23 cellular contexts compared by ENCODE assay signal in genomic region chr20:24603454-24603853, GRCh38.
DNase-seq lines count a peak whose midpoint lies in the region; ATAC-seq, FAIRE-seq and TF ChIP-seq lines count a peak whose summit lies in the region.
"Had no signal": no experiment of that assay in that cellular context is flagged by ENCODE, and none has a peak within 500 bp of the region (broad histone marks: within the 10 kb centered on the region; RNA-seq: fewer than 3 reads in every experiment).

No MANE protein-coding gene starts in this region.

- H3K27me3 ChIP-seq in bronchial epithelial cell (ENCODE audit: control insufficient read depth, insufficient read depth, low read length) (no peaks in the 10 kb centered on the region), osteoblast (ENCODE audit: insufficient read depth, low read length) (peaks cover 3% of the 10 kb centered on the region)
- H3K27me3 ChIP-seq: BLaER1 treated with 17β-estradiol and CSF1 and Interleukin-3, amounts not matched to agents 10 nM and 100 nM had no signal

- no peak overlapping the region for H3K27ac ChIP-seq in osteoblast (ENCODE audit: low read depth, low read length)
- H3K27ac ChIP-seq: 22Rv1; A549; BLaER1 treated with 17β-estradiol and CSF1 and Interleukin-3, amounts not matched to agents 10 nM and 100 nM; C4-2B had no signal

- no peaks in the 10 kb centered on the region for H3K79me2 ChIP-seq in osteoblast (ENCODE audit: insufficient read depth, low read length)

- ATAC-seq in HG03175 (IDR thresholded peaks at IDR 0.05; ENCODE audit: unreplicated experiment): no peak
- ATAC-seq: A549; CD8-positive, alpha-beta T cell had no signal

- H3K4me1 Mint-ChIP-seq in activated T-cell treated with anti-CD3 and anti-CD28 coated beads, Interleukin-2, amount 50 U/mL, for 24 hours (ENCODE audit: low read depth): no peaks in the 10 kb centered on the region

- peak; percentile 32 for DNase-seq in activated CD8-positive, alpha-beta memory T cell treated with anti-CD3 and anti-CD28 coated beads for 24 hours
- no peak for DNase-seq in activated CD8-positive, alpha-beta memory T cell treated with anti-CD3 and anti-CD28 coated beads, Interleukin-2, amount 50 U/mL, for 48 hours
- no peak for DNase-seq in bronchial epithelial cell (ENCODE audit: low read depth)
- peak; percentile 13 for DNase-seq in osteoblast (ENCODE audit: insufficient read length, low spot score, missing footprints)
- no peak for DNase-seq in activated T-cell treated with anti-CD3 and anti-CD28 coated beads, Interleukin-2, amount 50 U/mL, for 24 hours
- no peak for DNase-seq in NCI-H774 (lab: John Stamatoyannopoulos, UW)
- DNase-seq: AML-193; Caco-2; Calu3; CD4-positive, alpha-beta T cell; CD8-positive, alpha-beta T cell; DMS79 treated with DMSO at 0.1 percent for 48 hours; GF-D8 had no signal

- H3K4me1 ChIP-seq in osteoblast (ENCODE audit: insufficient read depth, low read length): no peaks in the 10 kb centered on the region
- H3K4me1 ChIP-seq: A549, Caco-2 had no signal

- H3K4me3 ChIP-seq in bronchial epithelial cell (ENCODE audit: low read depth, low read length) (no peak overlapping the region), osteoblast (ENCODE audit: insufficient read depth, low read length) (no peak overlapping the region)
- H3K4me3 ChIP-seq: A549; BLaER1 treated with 17β-estradiol and CSF1 and Interleukin-3, amounts not matched to agents 10 nM and 100 nM had no signal

- H3K9me3 Mint-ChIP-seq in activated T-cell treated with anti-CD3 and anti-CD28 coated beads, Interleukin-2, amount 50 U/mL, for 24 hours: peaks cover 19% of the 10 kb centered on the region

- H3K27ac Mint-ChIP-seq in activated T-cell treated with anti-CD3 and anti-CD28 coated beads, Interleukin-2, amount 50 U/mL, for 24 hours: no peak overlapping the region
- H3K27ac Mint-ChIP-seq: B cell; CD4-positive, alpha-beta T cell; CD8-positive, alpha-beta T cell had no signal

- TF ChIP-seq CTCF in bronchial epithelial cell (IDR thresholded peaks at IDR 0.05; ENCODE audit: insufficient read depth, low read length, severe bottlenecking) (no peak), osteoblast (IDR thresholded peaks at IDR 0.05; ENCODE audit: extremely low read depth, low read depth, low read length) (no peak)

- peak; percentile 13 for FAIRE-seq in bronchial epithelial cell (lab: Jason Lieb, UNC)
- FAIRE-seq: A549, D721Med, G401.6, GM12891, GM19239 had no signal

- no peaks in the 10 kb centered on the region for H3K9me3 ChIP-seq in osteoblast (ENCODE audit: low read depth, low read length)

- H3K4me2 ChIP-seq in osteoblast (ENCODE audit: insufficient read depth, low read length): no peak overlapping the region
- H3K4me2 ChIP-seq: A549; BLaER1 treated with 17β-estradiol and CSF1 and Interleukin-3, amounts not matched to agents 10 nM and 100 nM had no signal

- no peaks in the 10 kb centered on the region for H4K20me1 ChIP-seq in osteoblast (ENCODE audit: insufficient read depth, low read length)
- H4K20me1 ChIP-seq: BLaER1 treated with 17β-estradiol and CSF1 and Interleukin-3, amounts not matched to agents 10 nM and 100 nM had no signal

- no peak overlapping the region for H2AFZ ChIP-seq in osteoblast (ENCODE audit: low read length)

- H3K36me3 ChIP-seq in bronchial epithelial cell (ENCODE audit: control insufficient read depth, insufficient read depth, low read length) (no peaks in the 10 kb centered on the region), osteoblast (ENCODE audit: insufficient read depth, low read length) (no peaks in the 10 kb centered on the region)
- H3K36me3 ChIP-seq: BLaER1 treated with 17β-estradiol and CSF1 and Interleukin-3, amounts not matched to agents 10 nM and 100 nM had no signal

- peaks cover 5% of the 10 kb centered on the region for H3K27me3 Mint-ChIP-seq in activated T-cell treated with anti-CD3 and anti-CD28 coated beads, Interleukin-2, amount 50 U/mL, for 24 hours
- H3K27me3 Mint-ChIP-seq: B cell; CD4-positive, alpha-beta T cell had no signal

- H3K36me3 Mint-ChIP-seq in activated T-cell treated with anti-CD3 and anti-CD28 coated beads, Interleukin-2, amount 50 U/mL, for 24 hours (ENCODE audit: low read depth): no peaks in the 10 kb centered on the region
- H3K36me3 Mint-ChIP-seq: CD8-positive, alpha-beta T cell had no signal

- no peak overlapping the region for H3K4me3 Mint-ChIP-seq in activated T-cell treated with anti-CD3 and anti-CD28 coated beads, Interleukin-2, amount 50 U/mL, for 24 hours
- H3K4me3 Mint-ChIP-seq: B cell; CD4-positive, alpha-beta T cell; CD8-positive, alpha-beta T cell had no signal

Comparison
In these comparisons a context has a peak if more than half of its experiments do, and no peak if none do; other contexts are left out.
1. DNase-seq: peak in activated CD8-positive, alpha-beta memory T cell treated with anti-CD3 and anti-CD28 coated beads for 24 hours (single experiment) and osteoblast (single experiment); none in activated CD8-positive, alpha-beta memory T cell treated with anti-CD3 and anti-CD28 coated beads, Interleukin-2, amount 50 U/mL, for 48 hours (single experiment), bronchial epithelial cell (single experiment), activated T-cell treated with anti-CD3 and anti-CD28 coated beads, Interleukin-2, amount 50 U/mL, for 24 hours (single experiment) and NCI-H774 (single experiment).